In the genomic region with DNA sequence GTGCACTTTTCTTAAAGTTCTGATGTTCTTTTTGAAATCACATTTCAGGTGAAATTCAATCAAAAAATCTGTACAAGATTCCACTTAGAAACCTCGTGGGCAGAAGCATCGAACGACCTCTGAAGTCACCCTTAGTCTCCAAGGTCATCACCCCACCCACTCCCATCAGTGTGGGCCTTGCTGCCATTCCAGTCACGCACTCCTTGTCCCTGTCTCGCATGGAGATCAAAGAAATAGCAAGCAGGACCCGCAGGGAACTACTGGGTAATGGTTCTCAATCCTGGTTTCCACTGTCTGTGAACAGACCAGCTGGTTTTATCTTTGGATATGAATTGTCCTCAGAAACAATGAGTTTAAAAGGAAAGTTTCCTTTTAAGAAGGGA, we compare ENCODE assay signal across 8 cellular contexts. TPM values are rescaled to one million over a fixed set of nuclear protein-coding genes. Genes with fewer than 3 reads are reported as not detected.
A peak's percentile ranks its signal among the peaks of the same experiment; 100 is the strongest.
DNase-seq lines count a peak whose midpoint lies in the region; ATAC-seq and TF ChIP-seq lines count a peak whose summit lies in the region.

No MANE protein-coding gene starts in this region.

- H3K4me3 Mint-ChIP-seq in CD8-positive, alpha-beta memory T cell: peak overlapping the region in 3 of 7 donors; percentile 14 to 41 (median 18)

- H3K23ac ChIP-seq in neuronal stem cell (ENCODE audit: low read depth, low read length, poor library complexity): no peak overlapping the region

- no peak for DNase-seq in CD8-positive, alpha-beta memory T cell
- DNase-seq in Panc1 (ENCODE audit: low read depth, low spot score) (no peak), colonic mucosa (no peak), neuronal stem cell (ENCODE audit: low spot score) (no peak), SHP77 treated with DMSO at 0.1 percent for 48 hours (lab: John Stamatoyannopoulos, UW) (no peak), cerebellar cortex (ENCODE audit: low spot score) (no peak)
- no peak for DNase-seq in stimulated activated CD4-positive, alpha-beta T cell treated with anti-CD3 and anti-CD28 coated beads, Interleukin-4, amount 100 ng/mL, for 1 hour

- ATAC-seq in Panc1: peak; percentile 64
- no peak for ATAC-seq in HG03571 (IDR thresholded peaks at IDR 0.05; ENCODE audit: unreplicated experiment)

- WGBS in neuronal stem cell (ENCODE audit: extremely low coverage in 2 of 2, insufficient read length in 2 of 2, insufficient replicate concordance in 1 of 2), 2 donors: no CpG with 5 or more reads among the region's 6 CpGs

- H2AK5ac ChIP-seq in neuronal stem cell (ENCODE audit: low read depth, low read length): no peak overlapping the region

- CTCF ChIA-PET in CD8-positive, alpha-beta memory T cell (lab: Charles Lee): interaction anchor here (1.3 kb wide), 1 partner anchor 8 kb away, joined by 5 read pairs; the partner anchor contains the start of gene SLC2A8
- CTCF ChIA-PET in Panc1 (lab: Charles Lee): interaction anchor here (0.7 kb wide), 1 partner anchor 125 kb away, joined by 12 read pairs; the partner anchor contains the start of gene GARNL3

- POLR2A ChIA-PET in CD8-positive, alpha-beta memory T cell (lab: Charles Lee): interaction anchor here (0.6 to 1.5 kb wide), 5 partner anchors 8 to 387 kb away, joined by 3 to 6 read pairs (median 3); partner anchors contain the start of gene SLC2A8
- POLR2A ChIA-PET in Panc1 (lab: Charles Lee): no interaction called here

- no peak overlapping the region for H3K14ac ChIP-seq in neuronal stem cell (ENCODE audit: low read length)

- no peak overlapping the region for H2BK5ac ChIP-seq in neuronal stem cell (ENCODE audit: low read length)

- TF ChIP-seq CTCF in Panc1 (IDR thresholded peaks at IDR 0.05) (no peak), colonic mucosa (IDR thresholded peaks at IDR 0.05) (no peak)

- no TSS peak for BruUV-seq in Panc1 (replicated peaks; lab: Mats Ljungman, UMichigan)

- H3K4me2 ChIP-seq in neuronal stem cell (ENCODE audit: insufficient read depth, low read length, poor library complexity, severe bottlenecking): no peak overlapping the region

- no peak overlapping the region for H4K91ac ChIP-seq in neuronal stem cell (ENCODE audit: low read depth, low read length, poor library complexity)

- H3K27me3 Mint-ChIP-seq in CD8-positive, alpha-beta memory T cell: peaks cover 45 to 70% of the 10 kb centered on the region in 2 donors

- H3K9me3 Mint-ChIP-seq in CD8-positive, alpha-beta memory T cell: no peaks in the 10 kb centered on the region

- no peak overlapping the region for H3K18ac ChIP-seq in neuronal stem cell (ENCODE audit: low read length)

- H3K27me3 ChIP-seq in CD8-positive, alpha-beta memory T cell (ENCODE audit: insufficient read depth, low read length, poor library complexity, severe bottlenecking): peaks cover 67% of the 10 kb centered on the region
- no peaks in the 10 kb centered on the region for H3K27me3 ChIP-seq in Panc1 (ENCODE audit: control insufficient read depth, insufficient read depth, low read length)
- H3K27me3 ChIP-seq in colonic mucosa: no peaks in the 10 kb centered on the region
- H3K27me3 ChIP-seq in neuronal stem cell (ENCODE audit: control insufficient read depth in 3 of 3, insufficient read depth in 3 of 3, low read depth in 1 of 3, low read length in 3 of 3): no peaks in the 10 kb centered on the region

- H3K4ac ChIP-seq in neuronal stem cell (ENCODE audit: low read length): no peak overlapping the region

- no peak overlapping the region for H3K27ac ChIP-seq in CD8-positive, alpha-beta memory T cell (ENCODE audit: low read depth, low read length)
- H3K27ac ChIP-seq in Panc1 (ENCODE audit: low read length): peak overlapping the region; percentile 93
- H3K27ac ChIP-seq in colonic mucosa: peak overlapping the region; percentile 22
- H3K27ac ChIP-seq in neuronal stem cell (replicated peaks; ENCODE audit: low read length): no peak overlapping the region

- H2BK15ac ChIP-seq in neuronal stem cell (ENCODE audit: low read length): no peak overlapping the region

- no peaks in the 10 kb centered on the region for H3K79me1 ChIP-seq in neuronal stem cell (ENCODE audit: low read depth, low read length)

- no peak overlapping the region for H2BK12ac ChIP-seq in neuronal stem cell (ENCODE audit: low read length)

- H2BK120ac ChIP-seq in neuronal stem cell (ENCODE audit: low read depth, low read length): no peak overlapping the region

- H3K4me3 ChIP-seq in CD8-positive, alpha-beta memory T cell (ENCODE audit: low read length): peak overlapping the region; percentile 10
- no peak overlapping the region for H3K4me3 ChIP-seq in Panc1 (ENCODE audit: low read depth in 2 of 2, low read length in 2 of 2)
- no peak overlapping the region for H3K4me3 ChIP-seq in colonic mucosa
- H3K4me3 ChIP-seq in neuronal stem cell (ENCODE audit: low read length in 2 of 2): peak overlapping the region in 1 of 2 donors; percentile 0

- H3K36me3 Mint-ChIP-seq in CD8-positive, alpha-beta memory T cell: no peaks in the 10 kb centered on the region

- peaks cover 23 to 30% (median 24%) of the 10 kb centered on the region in 3 donors for H3K4me1 Mint-ChIP-seq in CD8-positive, alpha-beta memory T cell

- H3K9ac ChIP-seq in colonic mucosa (ENCODE audit: low read depth in 2 of 2, low read length in 2 of 2): peak overlapping the region in 1 of 2 donors; percentile 79
- H3K9ac ChIP-seq in neuronal stem cell (ENCODE audit: low read depth, low read length, poor library complexity): no peak overlapping the region

- H2AFZ ChIP-seq in neuronal stem cell (ENCODE audit: low read length): peak overlapping the region; percentile 3

- peaks cover 19% of the 10 kb centered on the region for H3K4me1 ChIP-seq in CD8-positive, alpha-beta memory T cell (ENCODE audit: insufficient read depth, low read length)
- peaks cover 40% of the 10 kb centered on the region for H3K4me1 ChIP-seq in Panc1 (ENCODE audit: control insufficient read depth, insufficient read depth, low read length)
- peaks cover 3% of the 10 kb centered on the region for H3K4me1 ChIP-seq in colonic mucosa
- H3K4me1 ChIP-seq in neuronal stem cell (ENCODE audit: control insufficient read depth in 2 of 2, insufficient read depth in 1 of 2, low read depth in 1 of 2, low read length in 2 of 2): peaks cover 0 to 26% of the 10 kb centered on the region in 2 donors

- in situ Hi-C loops in Panc1 (cut with HindIII; ENCODE audit: low pct_unique_long_range_greater_than_20kb, low sequenced_read_pairs): no loop called here

- H3K36me3 ChIP-seq in CD8-positive, alpha-beta memory T cell (ENCODE audit: insufficient read depth, low read length): no peaks in the 10 kb centered on the region
- H3K36me3 ChIP-seq in Panc1 (ENCODE audit: control insufficient read depth, insufficient read depth, low read length) (no peaks in the 10 kb centered on the region), colonic mucosa (no peaks in the 10 kb centered on the region), neuronal stem cell (replicated peaks in 1 of 2; ENCODE audit: control insufficient read depth in 2 of 2, insufficient read depth in 2 of 2, low read length in 2 of 2) (no peaks in the 10 kb centered on the region)

- intact Hi-C loops in Panc1 (cut with micrococcal nuclease; ENCODE audit: unreplicated experiment): no loop called here
- intact Hi-C loops in colonic mucosa (cut with DNase I): no loop called here

- H3K27ac Mint-ChIP-seq in CD8-positive, alpha-beta memory T cell: peak overlapping the region in 7 of 8 donors; percentile 24 to 83 (median 77)

- H4K8ac ChIP-seq in neuronal stem cell (ENCODE audit: low read depth, low read length): no peak overlapping the region

- no peaks in the 10 kb centered on the region for H3K9me3 ChIP-seq in CD8-positive, alpha-beta memory T cell (ENCODE audit: low read length)
- no peaks in the 10 kb centered on the region for H3K9me3 ChIP-seq in Panc1 (ENCODE audit: control insufficient read depth, insufficient read depth, low read depth, low read length)
- no peaks in the 10 kb centered on the region for H3K9me3 ChIP-seq in colonic mucosa
- H3K9me3 ChIP-seq in neuronal stem cell (replicated peaks in 1 of 2; ENCODE audit: control insufficient read depth in 2 of 2, insufficient read depth in 1 of 2, low read depth in 1 of 2, low read length in 2 of 2): no peaks in the 10 kb centered on the region

RNA-seq across cellular contexts. Expression of gene SLC2A8, which starts 8.1 kb away (rescaled TPM):
- total RNA-seq in CD8-positive, alpha-beta memory T cell: 1 to 10 TPM; 6.2 to 7.7 TPM
- 4.5 TPM for polyA plus RNA-seq in CD8-positive, alpha-beta memory T cell
- total RNA-seq in Panc1 (2021; ENCODE audit: unreplicated experiment) (55.7 TPM), colonic mucosa (10 to 100 TPM; 20.4 to 33.6 TPM)
- 38.1 TPM for polyA plus RNA-seq in Panc1 (2012; ENCODE audit: insufficient read length)
- 10.9 TPM for polyA plus RNA-seq in neuronal stem cell (2013, experiment 1 of 2)
- polyA plus RNA-seq in neuronal stem cell (2013, experiment 2 of 2): 10.8 TPM

RNA-seq across cellular contexts. Expression of gene ZNF79, which starts 35.3 kb away (rescaled TPM):
- 10 to 100 TPM; 19.1 to 19.7 TPM for total RNA-seq in CD8-positive, alpha-beta memory T cell
- 6.8 TPM for polyA plus RNA-seq in CD8-positive, alpha-beta memory T cell
- total RNA-seq in Panc1 (2021; ENCODE audit: unreplicated experiment) (5.4 TPM), colonic mucosa (1 to 10 TPM; 5.8 to 6.4 TPM)
- polyA plus RNA-seq in Panc1 (2012; ENCODE audit: insufficient read length): 3.5 TPM
- polyA plus RNA-seq in neuronal stem cell (2013, experiment 1 of 2): 3.2 TPM
- 3.3 TPM for polyA plus RNA-seq in neuronal stem cell (2013, experiment 2 of 2)

Comparison
In these comparisons a context has a peak if more than half of its experiments do, and no peak if none do; other contexts are left out.
1. H3K27ac ChIP-seq: peak in Panc1 (single experiment) and colonic mucosa (single experiment); none in CD8-positive, alpha-beta memory T cell (single experiment) and neuronal stem cell (single experiment).